In the genomic region with DNA sequence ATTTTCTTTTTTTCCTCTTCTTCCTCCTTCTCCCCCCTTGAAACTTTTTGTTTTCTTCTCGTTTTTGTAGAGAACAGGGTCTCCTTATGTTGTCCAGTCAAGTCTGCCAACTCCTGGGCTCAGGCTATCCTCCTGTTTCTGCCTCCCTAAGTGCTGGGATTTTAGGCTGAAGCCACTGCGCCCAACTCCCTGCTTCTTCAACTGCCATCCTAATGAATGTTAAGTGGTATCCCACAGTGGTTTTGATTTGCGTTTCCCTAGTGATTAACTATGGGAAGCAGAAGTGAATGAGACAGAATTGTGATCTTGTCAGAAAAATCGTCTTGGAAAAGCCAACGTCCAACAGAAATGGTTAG, we compare ENCODE assay signal across 8 cellular contexts. TPM values are rescaled to one million over a fixed set of nuclear protein-coding genes. Genes with fewer than 3 reads are reported as not detected.
A peak's percentile ranks its signal among the peaks of the same experiment; 100 is the strongest.
DNase-seq lines count a peak whose midpoint lies in the region; ATAC-seq, FAIRE-seq and TF ChIP-seq lines count a peak whose summit lies in the region.

No MANE protein-coding gene starts in this region.

- peak overlapping the region; percentile 73 to 93 (median 87) for H3K27ac Mint-ChIP-seq in naive thymus-derived CD8-positive, alpha-beta T cell

- H3K36me3 ChIP-seq in BJ (ENCODE audit: control insufficient read depth, insufficient read depth, low read length): no peaks in the 10 kb centered on the region

- H3K27me3 Mint-ChIP-seq in naive thymus-derived CD8-positive, alpha-beta T cell: no peaks in the 10 kb centered on the region

- H3K4me3 Mint-ChIP-seq in naive thymus-derived CD8-positive, alpha-beta T cell: peak overlapping the region; percentile 69 to 95 (median 88)

- peaks cover 0 to 12% (median 0%) of the 10 kb centered on the region in 9 donors for H3K9me3 Mint-ChIP-seq in naive thymus-derived CD8-positive, alpha-beta T cell

- FAIRE-seq in GM12892 (lab: Jason Lieb, UNC): no peak

- H3K27me3 ChIP-seq in BJ (ENCODE audit: control insufficient read depth, insufficient read depth, low read length): no peaks in the 10 kb centered on the region

- ATAC-seq in naive thymus-derived CD8-positive, alpha-beta T cell: no peak
- ATAC-seq in HG02610 (IDR thresholded peaks at IDR 0.05; ENCODE audit: unreplicated experiment) (no peak), HG03521 (IDR thresholded peaks at IDR 0.05; ENCODE audit: unreplicated experiment) (no peak)

- no peak for TF ChIP-seq POLR2A in GM12892 (IDR thresholded peaks at IDR 0.05; ENCODE audit: low read depth, low read length)

- TF ChIP-seq CTCF in BJ (IDR thresholded peaks at IDR 0.05; ENCODE audit: insufficient read depth, low read depth, low read length) (no peak), choroid plexus epithelial cell (conservative IDR thresholded peaks at IDR 0.05; ENCODE audit: low read depth, low read length) (no peak)

- DNase-seq in BJ (ENCODE audit: low read depth) (no peak), LHCN-M2 (ENCODE audit: low read depth) (peak; percentile 19), choroid plexus epithelial cell (ENCODE audit: low read depth) (no peak), GM12892 (ENCODE audit: insufficient read length) (no peak)
- peak in 1 of 10 donors; percentile 2 for DNase-seq in naive thymus-derived CD8-positive, alpha-beta T cell
- DNase-seq in activated CD4-positive, alpha-beta T cell treated with anti-CD3 and anti-CD28 coated beads for 4 hours: no peak

- CTCF ChIA-PET in BJ (lab: Yijun Ruan, JAX): no interaction called here

- peaks cover 0 to 4% (median 0%) of the 10 kb centered on the region in 3 donors for H3K36me3 Mint-ChIP-seq in naive thymus-derived CD8-positive, alpha-beta T cell

- POLR2A ChIA-PET in BJ (lab: Charles Lee): no interaction called here
- POLR2A ChIA-PET in naive thymus-derived CD8-positive, alpha-beta T cell (lab: Charles Lee): interaction anchor here (0.6 to 2.8 kb wide), 12 partner anchors 24 to 1808 kb away, joined by 3 to 18 read pairs (median 4); a partner anchor contains a TSS

- peaks cover 26 to 75% (median 70%) of the 10 kb centered on the region in 4 donors for H3K4me1 Mint-ChIP-seq in naive thymus-derived CD8-positive, alpha-beta T cell

- H3K4me3 ChIP-seq in BJ (ENCODE audit: low read depth, low read length) (peak overlapping the region; percentile 89), choroid plexus epithelial cell (ENCODE audit: low read depth, low read length) (peak overlapping the region; percentile 83)

RNA-seq across cellular contexts. Expression of a gene that starts 1.0 kb away (rescaled TPM):
- 96.8 and 140 TPM in 2 replicates for polyA plus RNA-seq in BJ (2011; rRNA removed)
- 70.2 and 91.2 TPM in 2 replicates for polyA minus RNA-seq in BJ (2011; rRNA and poly(A)+ RNA removed)
- 142 and 149 TPM in 2 replicates for total RNA-seq in LHCN-M2 (2014; rRNA removed)
- 216 TPM for polyA plus RNA-seq in LHCN-M2 (2012)
- 100 to 1,000 TPM; 302 to 309 TPM for total RNA-seq in naive thymus-derived CD8-positive, alpha-beta T cell
- polyA plus RNA-seq in naive thymus-derived CD8-positive, alpha-beta T cell: 100 to 1,000 TPM; 129 to 151 (median 150) TPM
- polyA plus RNA-seq in GM12892 (2012; ENCODE audit: missing spikeins): 77.1 TPM

RNA-seq across cellular contexts. Expression of a gene that starts 49.8 kb away (rescaled TPM):
- 23.9 and 42.2 TPM in 2 replicates for polyA plus RNA-seq in BJ (2011; rRNA removed)
- polyA minus RNA-seq in BJ (2011; rRNA and poly(A)+ RNA removed): 30.9 and 34.6 TPM in 2 replicates
- total RNA-seq in LHCN-M2 (2014; rRNA removed): 26.9 and 31.7 TPM in 2 replicates
- 11.4 TPM for polyA plus RNA-seq in LHCN-M2 (2012)
- total RNA-seq in naive thymus-derived CD8-positive, alpha-beta T cell: 10 to 100 TPM; 27.8 to 28.3 TPM
- polyA plus RNA-seq in naive thymus-derived CD8-positive, alpha-beta T cell: 10 to 100 TPM in 1 of 3 donors, 1 to 10 TPM in 2; 4.8 to 10.8 (median 5.4) TPM
- polyA plus RNA-seq in GM12892 (2012; ENCODE audit: missing spikeins): 27.8 TPM
